Comparison of ENCODE assay signal across 1 cellular context in the genomic region with DNA sequence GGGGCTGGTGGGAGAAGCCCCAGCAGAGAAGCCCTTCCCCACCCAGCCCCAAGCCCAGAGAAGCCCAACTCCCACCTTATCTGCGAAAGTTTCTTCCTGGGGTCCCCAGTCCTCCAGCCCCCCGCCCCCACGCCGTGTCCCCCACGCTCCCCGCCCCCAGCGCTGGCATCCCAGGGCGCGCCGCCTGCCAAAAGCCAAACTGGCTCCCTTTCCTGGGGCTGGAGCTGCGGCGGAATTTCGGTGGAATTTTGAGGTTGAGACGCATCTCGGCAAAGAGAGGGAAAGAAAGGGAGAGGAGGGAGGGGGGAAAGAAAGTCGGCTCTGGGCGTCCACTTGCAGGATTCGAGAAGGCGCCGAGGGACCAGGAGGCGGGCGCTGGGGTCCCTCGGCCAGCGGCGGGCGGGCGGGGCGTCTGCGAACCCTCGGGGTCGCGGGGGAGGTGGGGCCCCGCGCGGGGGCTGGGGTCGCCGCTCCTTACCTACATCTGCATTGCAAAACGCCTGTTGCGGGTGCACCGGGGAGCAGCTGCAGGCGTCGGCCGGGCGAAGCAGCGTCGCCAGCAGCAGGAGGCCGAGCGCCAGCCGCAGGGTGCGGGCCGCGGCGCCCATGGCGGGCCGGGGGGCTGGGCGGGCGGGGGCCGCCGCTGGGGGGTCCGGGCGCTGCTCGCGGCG.
TF ChIP-seq lines count a peak whose summit lies in the region.

No MANE protein-coding gene starts in this region.

TF ChIP-seq in HepG2, 621 proteins besides CTCF, POLR2A, EP300 and RAD21 (continued from another document and continues in another):
- TF ChIP-seq, protein P1, sequence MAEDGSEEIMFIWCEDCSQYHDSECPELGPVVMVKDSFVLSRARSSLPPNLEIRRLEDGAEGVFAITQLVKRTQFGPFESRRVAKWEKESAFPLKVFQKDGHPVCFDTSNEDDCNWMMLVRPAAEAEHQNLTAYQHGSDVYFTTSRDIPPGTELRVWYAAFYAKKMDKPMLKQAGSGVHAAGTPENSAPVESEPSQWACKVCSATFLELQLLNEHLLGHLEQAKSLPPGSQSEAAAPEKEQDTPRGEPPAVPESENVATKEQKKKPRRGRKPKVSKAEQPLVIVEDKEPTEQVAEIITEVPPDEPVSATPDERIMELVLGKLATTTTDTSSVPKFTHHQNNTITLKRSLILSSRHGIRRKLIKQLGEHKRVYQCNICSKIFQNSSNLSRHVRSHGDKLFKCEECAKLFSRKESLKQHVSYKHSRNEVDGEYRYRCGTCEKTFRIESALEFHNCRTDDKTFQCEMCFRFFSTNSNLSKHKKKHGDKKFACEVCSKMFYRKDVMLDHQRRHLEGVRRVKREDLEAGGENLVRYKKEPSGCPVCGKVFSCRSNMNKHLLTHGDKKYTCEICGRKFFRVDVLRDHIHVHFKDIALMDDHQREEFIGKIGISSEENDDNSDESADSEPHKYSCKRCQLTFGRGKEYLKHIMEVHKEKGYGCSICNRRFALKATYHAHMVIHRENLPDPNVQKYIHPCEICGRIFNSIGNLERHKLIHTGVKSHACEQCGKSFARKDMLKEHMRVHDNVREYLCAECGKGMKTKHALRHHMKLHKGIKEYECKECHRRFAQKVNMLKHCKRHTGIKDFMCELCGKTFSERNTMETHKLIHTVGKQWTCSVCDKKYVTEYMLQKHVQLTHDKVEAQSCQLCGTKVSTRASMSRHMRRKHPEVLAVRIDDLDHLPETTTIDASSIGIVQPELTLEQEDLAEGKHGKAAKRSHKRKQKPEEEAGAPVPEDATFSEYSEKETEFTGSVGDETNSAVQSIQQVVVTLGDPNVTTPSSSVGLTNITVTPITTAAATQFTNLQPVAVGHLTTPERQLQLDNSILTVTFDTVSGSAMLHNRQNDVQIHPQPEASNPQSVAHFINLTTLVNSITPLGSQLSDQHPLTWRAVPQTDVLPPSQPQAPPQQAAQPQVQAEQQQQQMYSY (CRISPR knock-in tag; IDR thresholded peaks at IDR 0.05) = 0 out of 2 replicates have a peak, but pooled peaks have one; percentile 3
- no peak for TF ChIP-seq EED (CRISPR knock-in tag; IDR thresholded peaks at IDR 0.05)
- peak; percentile 16; the same call in 1 of the 2 replicates for TF ChIP-seq ZNF232 (CRISPR knock-in tag; IDR thresholded peaks at IDR 0.05; ENCODE audit: borderline replicate concordance)
- no peak for TF ChIP-seq PRMT3 (CRISPR knock-in tag; IDR thresholded peaks at IDR 0.05; ENCODE audit: borderline replicate concordance, low read depth)
- TF ChIP-seq GPN1 (CRISPR knock-in tag; IDR thresholded peaks at IDR 0.05; ENCODE audit: borderline replicate concordance) = no peak
- no peak for TF ChIP-seq ZNF501 (CRISPR knock-in tag; IDR thresholded peaks at IDR 0.05)
- no peak for TF ChIP-seq ZNF121 (CRISPR knock-in tag; IDR thresholded peaks at IDR 0.05)
- TF ChIP-seq, protein P2, sequence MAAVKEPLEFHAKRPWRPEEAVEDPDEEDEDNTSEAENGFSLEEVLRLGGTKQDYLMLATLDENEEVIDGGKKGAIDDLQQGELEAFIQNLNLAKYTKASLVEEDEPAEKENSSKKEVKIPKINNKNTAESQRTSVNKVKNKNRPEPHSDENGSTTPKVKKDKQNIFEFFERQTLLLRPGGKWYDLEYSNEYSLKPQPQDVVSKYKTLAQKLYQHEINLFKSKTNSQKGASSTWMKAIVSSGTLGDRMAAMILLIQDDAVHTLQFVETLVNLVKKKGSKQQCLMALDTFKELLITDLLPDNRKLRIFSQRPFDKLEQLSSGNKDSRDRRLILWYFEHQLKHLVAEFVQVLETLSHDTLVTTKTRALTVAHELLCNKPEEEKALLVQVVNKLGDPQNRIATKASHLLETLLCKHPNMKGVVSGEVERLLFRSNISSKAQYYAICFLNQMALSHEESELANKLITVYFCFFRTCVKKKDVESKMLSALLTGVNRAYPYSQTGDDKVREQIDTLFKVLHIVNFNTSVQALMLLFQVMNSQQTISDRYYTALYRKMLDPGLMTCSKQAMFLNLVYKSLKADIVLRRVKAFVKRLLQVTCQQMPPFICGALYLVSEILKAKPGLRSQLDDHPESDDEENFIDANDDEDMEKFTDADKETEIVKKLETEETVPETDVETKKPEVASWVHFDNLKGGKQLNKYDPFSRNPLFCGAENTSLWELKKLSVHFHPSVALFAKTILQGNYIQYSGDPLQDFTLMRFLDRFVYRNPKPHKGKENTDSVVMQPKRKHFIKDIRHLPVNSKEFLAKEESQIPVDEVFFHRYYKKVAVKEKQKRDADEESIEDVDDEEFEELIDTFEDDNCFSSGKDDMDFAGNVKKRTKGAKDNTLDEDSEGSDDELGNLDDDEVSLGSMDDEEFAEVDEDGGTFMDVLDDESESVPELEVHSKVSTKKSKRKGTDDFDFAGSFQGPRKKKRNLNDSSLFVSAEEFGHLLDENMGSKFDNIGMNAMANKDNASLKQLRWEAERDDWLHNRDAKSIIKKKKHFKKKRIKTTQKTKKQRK (IDR thresholded peaks at IDR 0.05; ENCODE audit: low read length) = no peak
- no peak for TF ChIP-seq MEF2D (CRISPR knock-in tag; IDR thresholded peaks at IDR 0.05)
- no peak for TF ChIP-seq ZNF781 (CRISPR knock-in tag; IDR thresholded peaks at IDR 0.05; ENCODE audit: borderline replicate concordance, not compliant biosample characterization)
- TF ChIP-seq MAZ (IDR thresholded peaks at IDR 0.05; ENCODE audit: borderline replicate concordance, low read depth, low read length) = no peak
- no peak; the same call in 1 of the 2 replicates for TF ChIP-seq MAZ (CRISPR knock-in tag; IDR thresholded peaks at IDR 0.05; ENCODE audit: low read depth)
- TF ChIP-seq, protein P3, sequence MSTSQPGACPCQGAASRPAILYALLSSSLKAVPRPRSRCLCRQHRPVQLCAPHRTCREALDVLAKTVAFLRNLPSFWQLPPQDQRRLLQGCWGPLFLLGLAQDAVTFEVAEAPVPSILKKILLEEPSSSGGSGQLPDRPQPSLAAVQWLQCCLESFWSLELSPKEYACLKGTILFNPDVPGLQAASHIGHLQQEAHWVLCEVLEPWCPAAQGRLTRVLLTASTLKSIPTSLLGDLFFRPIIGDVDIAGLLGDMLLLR (CRISPR knock-in tag; IDR thresholded peaks at IDR 0.05) = no peak
- no peak for TF ChIP-seq ELF1 (CRISPR knock-in tag; IDR thresholded peaks at IDR 0.05)
- TF ChIP-seq, protein P4, sequence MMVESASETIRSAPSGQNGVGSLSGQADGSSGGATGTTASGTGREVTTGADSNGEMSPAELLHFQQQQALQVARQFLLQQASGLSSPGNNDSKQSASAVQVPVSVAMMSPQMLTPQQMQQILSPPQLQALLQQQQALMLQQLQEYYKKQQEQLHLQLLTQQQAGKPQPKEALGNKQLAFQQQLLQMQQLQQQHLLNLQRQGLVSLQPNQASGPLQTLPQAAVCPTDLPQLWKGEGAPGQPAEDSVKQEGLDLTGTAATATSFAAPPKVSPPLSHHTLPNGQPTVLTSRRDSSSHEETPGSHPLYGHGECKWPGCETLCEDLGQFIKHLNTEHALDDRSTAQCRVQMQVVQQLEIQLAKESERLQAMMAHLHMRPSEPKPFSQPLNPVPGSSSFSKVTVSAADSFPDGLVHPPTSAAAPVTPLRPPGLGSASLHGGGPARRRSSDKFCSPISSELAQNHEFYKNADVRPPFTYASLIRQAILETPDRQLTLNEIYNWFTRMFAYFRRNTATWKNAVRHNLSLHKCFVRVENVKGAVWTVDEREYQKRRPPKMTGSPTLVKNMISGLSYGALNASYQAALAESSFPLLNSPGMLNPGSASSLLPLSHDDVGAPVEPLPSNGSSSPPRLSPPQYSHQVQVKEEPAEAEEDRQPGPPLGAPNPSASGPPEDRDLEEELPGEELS (CRISPR knock-in tag; IDR thresholded peaks at IDR 0.05) = no peak
- no peak for TF ChIP-seq ZNF543 (CRISPR knock-in tag; IDR thresholded peaks at IDR 0.05)
- TF ChIP-seq KDM4B (CRISPR knock-in tag; IDR thresholded peaks at IDR 0.05) = no peak
- TF ChIP-seq, protein P5, sequence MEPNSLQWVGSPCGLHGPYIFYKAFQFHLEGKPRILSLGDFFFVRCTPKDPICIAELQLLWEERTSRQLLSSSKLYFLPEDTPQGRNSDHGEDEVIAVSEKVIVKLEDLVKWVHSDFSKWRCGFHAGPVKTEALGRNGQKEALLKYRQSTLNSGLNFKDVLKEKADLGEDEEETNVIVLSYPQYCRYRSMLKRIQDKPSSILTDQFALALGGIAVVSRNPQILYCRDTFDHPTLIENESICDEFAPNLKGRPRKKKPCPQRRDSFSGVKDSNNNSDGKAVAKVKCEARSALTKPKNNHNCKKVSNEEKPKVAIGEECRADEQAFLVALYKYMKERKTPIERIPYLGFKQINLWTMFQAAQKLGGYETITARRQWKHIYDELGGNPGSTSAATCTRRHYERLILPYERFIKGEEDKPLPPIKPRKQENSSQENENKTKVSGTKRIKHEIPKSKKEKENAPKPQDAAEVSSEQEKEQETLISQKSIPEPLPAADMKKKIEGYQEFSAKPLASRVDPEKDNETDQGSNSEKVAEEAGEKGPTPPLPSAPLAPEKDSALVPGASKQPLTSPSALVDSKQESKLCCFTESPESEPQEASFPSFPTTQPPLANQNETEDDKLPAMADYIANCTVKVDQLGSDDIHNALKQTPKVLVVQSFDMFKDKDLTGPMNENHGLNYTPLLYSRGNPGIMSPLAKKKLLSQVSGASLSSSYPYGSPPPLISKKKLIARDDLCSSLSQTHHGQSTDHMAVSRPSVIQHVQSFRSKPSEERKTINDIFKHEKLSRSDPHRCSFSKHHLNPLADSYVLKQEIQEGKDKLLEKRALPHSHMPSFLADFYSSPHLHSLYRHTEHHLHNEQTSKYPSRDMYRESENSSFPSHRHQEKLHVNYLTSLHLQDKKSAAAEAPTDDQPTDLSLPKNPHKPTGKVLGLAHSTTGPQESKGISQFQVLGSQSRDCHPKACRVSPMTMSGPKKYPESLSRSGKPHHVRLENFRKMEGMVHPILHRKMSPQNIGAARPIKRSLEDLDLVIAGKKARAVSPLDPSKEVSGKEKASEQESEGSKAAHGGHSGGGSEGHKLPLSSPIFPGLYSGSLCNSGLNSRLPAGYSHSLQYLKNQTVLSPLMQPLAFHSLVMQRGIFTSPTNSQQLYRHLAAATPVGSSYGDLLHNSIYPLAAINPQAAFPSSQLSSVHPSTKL (CRISPR knock-in tag; IDR thresholded peaks at IDR 0.05) = no peak
- TF ChIP-seq THYN1 (CRISPR knock-in tag; IDR thresholded peaks at IDR 0.05; ENCODE audit: borderline replicate concordance, low read depth) = no peak
- TF ChIP-seq ZNF747 (CRISPR knock-in tag; IDR thresholded peaks at IDR 0.05; ENCODE audit: borderline replicate concordance) = no peak
- no peak for TF ChIP-seq ZFP90 (CRISPR knock-in tag; IDR thresholded peaks at IDR 0.05; ENCODE audit: borderline replicate concordance)
- TF ChIP-seq, protein P6, sequence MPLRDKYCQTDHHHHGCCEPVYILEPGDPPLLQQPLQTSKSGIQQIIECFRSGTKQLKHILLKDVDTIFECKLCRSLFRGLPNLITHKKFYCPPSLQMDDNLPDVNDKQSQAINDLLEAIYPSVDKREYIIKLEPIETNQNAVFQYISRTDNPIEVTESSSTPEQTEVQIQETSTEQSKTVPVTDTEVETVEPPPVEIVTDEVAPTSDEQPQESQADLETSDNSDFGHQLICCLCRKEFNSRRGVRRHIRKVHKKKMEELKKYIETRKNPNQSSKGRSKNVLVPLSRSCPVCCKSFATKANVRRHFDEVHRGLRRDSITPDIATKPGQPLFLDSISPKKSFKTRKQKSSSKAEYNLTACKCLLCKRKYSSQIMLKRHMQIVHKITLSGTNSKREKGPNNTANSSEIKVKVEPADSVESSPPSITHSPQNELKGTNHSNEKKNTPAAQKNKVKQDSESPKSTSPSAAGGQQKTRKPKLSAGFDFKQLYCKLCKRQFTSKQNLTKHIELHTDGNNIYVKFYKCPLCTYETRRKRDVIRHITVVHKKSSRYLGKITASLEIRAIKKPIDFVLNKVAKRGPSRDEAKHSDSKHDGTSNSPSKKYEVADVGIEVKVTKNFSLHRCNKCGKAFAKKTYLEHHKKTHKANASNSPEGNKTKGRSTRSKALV (CRISPR knock-in tag; IDR thresholded peaks at IDR 0.05) = no peak
- TF ChIP-seq POLR2G (IDR thresholded peaks at IDR 0.05; ENCODE audit: low read depth, low read length) = no peak
- no peak for TF ChIP-seq MXD4 (CRISPR knock-in tag; IDR thresholded peaks at IDR 0.05)
- TF ChIP-seq, protein P7, sequence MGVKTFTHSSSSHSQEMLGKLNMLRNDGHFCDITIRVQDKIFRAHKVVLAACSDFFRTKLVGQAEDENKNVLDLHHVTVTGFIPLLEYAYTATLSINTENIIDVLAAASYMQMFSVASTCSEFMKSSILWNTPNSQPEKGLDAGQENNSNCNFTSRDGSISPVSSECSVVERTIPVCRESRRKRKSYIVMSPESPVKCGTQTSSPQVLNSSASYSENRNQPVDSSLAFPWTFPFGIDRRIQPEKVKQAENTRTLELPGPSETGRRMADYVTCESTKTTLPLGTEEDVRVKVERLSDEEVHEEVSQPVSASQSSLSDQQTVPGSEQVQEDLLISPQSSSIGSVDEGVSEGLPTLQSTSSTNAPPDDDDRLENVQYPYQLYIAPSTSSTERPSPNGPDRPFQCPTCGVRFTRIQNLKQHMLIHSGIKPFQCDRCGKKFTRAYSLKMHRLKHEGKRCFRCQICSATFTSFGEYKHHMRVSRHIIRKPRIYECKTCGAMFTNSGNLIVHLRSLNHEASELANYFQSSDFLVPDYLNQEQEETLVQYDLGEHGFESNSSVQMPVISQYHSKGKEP (CRISPR knock-in tag; IDR thresholded peaks at IDR 0.05) = no peak
- no peak for TF ChIP-seq DNMT3B (CRISPR knock-in tag; conservative IDR thresholded peaks at IDR 0.05)
- no peak for TF ChIP-seq ZBTB1 (CRISPR knock-in tag; IDR thresholded peaks at IDR 0.05; ENCODE audit: borderline replicate concordance)
- TF ChIP-seq ZNF430 (CRISPR knock-in tag; IDR thresholded peaks at IDR 0.05) = no peak
- TF ChIP-seq GABPB1 (CRISPR knock-in tag; IDR thresholded peaks at IDR 0.05) = no peak
- no peak for TF ChIP-seq MAFF (IDR thresholded peaks at IDR 0.05; ENCODE audit: low read depth, low read length)
- no peak for TF ChIP-seq CHD4 (IDR thresholded peaks at IDR 0.05; ENCODE audit: borderline replicate concordance, low read length)
- no peak for TF ChIP-seq SP4 (CRISPR knock-in tag; IDR thresholded peaks at IDR 0.05)
- TF ChIP-seq ZNF761 (CRISPR knock-in tag; conservative IDR thresholded peaks at IDR 0.05) = no peak
- no peak for TF ChIP-seq ZNF350 (CRISPR knock-in tag; IDR thresholded peaks at IDR 0.05; ENCODE audit: borderline replicate concordance, low read depth)
- no peak for TF ChIP-seq ZNF7 (CRISPR knock-in tag; IDR thresholded peaks at IDR 0.05)
- 0 out of 2 replicates have a peak, but pooled peaks have one; percentile 2 for TF ChIP-seq ERF (CRISPR knock-in tag; IDR thresholded peaks at IDR 0.05)
- TF ChIP-seq, protein P8, sequence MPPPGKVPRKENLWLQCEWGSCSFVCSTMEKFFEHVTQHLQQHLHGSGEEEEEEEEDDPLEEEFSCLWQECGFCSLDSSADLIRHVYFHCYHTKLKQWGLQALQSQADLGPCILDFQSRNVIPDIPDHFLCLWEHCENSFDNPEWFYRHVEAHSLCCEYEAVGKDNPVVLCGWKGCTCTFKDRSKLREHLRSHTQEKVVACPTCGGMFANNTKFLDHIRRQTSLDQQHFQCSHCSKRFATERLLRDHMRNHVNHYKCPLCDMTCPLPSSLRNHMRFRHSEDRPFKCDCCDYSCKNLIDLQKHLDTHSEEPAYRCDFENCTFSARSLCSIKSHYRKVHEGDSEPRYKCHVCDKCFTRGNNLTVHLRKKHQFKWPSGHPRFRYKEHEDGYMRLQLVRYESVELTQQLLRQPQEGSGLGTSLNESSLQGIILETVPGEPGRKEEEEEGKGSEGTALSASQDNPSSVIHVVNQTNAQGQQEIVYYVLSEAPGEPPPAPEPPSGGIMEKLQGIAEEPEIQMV (CRISPR knock-in tag; IDR thresholded peaks at IDR 0.05; ENCODE audit: low read depth) = no peak
- TF ChIP-seq ZNF737 (CRISPR knock-in tag; IDR thresholded peaks at IDR 0.05; ENCODE audit: borderline replicate concordance) = no peak
- TF ChIP-seq SIX1 (CRISPR knock-in tag; IDR thresholded peaks at IDR 0.05; ENCODE audit: borderline replicate concordance) = no peak
- no peak for TF ChIP-seq ZNF292 (CRISPR knock-in tag; IDR thresholded peaks at IDR 0.05; ENCODE audit: borderline replicate concordance, low read depth)
